In the genomic region with DNA sequence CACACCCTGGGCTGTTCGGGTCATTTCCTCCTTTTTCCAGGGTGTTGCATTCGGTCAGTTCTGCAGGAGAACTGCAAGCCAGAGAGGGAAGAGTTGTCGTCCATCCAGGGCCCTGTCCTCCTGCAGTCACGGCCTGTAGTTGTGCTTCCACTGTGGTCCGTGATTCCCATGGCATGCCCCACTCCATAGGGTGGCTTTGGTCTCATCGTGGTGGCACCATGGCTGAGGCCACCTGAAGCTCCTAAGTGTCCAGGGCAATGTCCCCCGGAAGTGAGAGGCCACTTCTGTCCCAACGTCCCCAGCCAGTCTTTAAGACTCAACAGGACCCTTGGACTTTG, we compare ENCODE assay signal across 20 cellular contexts.
"Had no signal": no experiment of that assay in that cellular context is flagged by ENCODE, and none has a peak within 500 bp of the region (broad histone marks: within the 10 kb centered on the region; RNA-seq: fewer than 3 reads in every experiment).

No MANE protein-coding gene starts in this region.

- H3K36me3 ChIP-seq: breast epithelium, gastrocnemius medialis, heart right ventricle, neural progenitor cell, pancreas had no signal

- H3K27ac ChIP-seq: gastrocnemius medialis, neural progenitor cell, pancreas had no signal

- H3K9me3 Mint-ChIP-seq: activated CD4-positive, alpha-beta memory T cell treated with anti-CD3 and anti-CD28 coated beads for 36 hours; activated naive CD8-positive, alpha-beta T cell treated with anti-CD3 and anti-CD28 coated beads, Interleukin-2, amount 50 U/mL, for 24 hours; stimulated activated naive B cell treated with anti-CD40 and anti-IgM and Interleukin-4, amounts not matched to agents 10 μg/mL and 1 μg/mL and 100 μg/mL, for 72 hours; T-cell had no signal

- H3K4me2 ChIP-seq: neural progenitor cell had no signal

- H3K4me3 Mint-ChIP-seq: activated CD4-positive, alpha-beta memory T cell treated with anti-CD3 and anti-CD28 coated beads for 36 hours; activated naive CD8-positive, alpha-beta T cell treated with anti-CD3 and anti-CD28 coated beads, Interleukin-2, amount 50 U/mL, for 24 hours; neural progenitor cell; stimulated activated naive B cell treated with anti-CD40 and anti-IgM and Interleukin-4, amounts not matched to agents 10 μg/mL and 1 μg/mL and 100 μg/mL, for 72 hours; T-cell had no signal

- H3K36me3 Mint-ChIP-seq: activated CD4-positive, alpha-beta memory T cell treated with anti-CD3 and anti-CD28 coated beads for 36 hours; neural progenitor cell; stimulated activated naive B cell treated with anti-CD40 and anti-IgM and Interleukin-4, amounts not matched to agents 10 μg/mL and 1 μg/mL and 100 μg/mL, for 72 hours; T-cell had no signal

- H3K4me3 ChIP-seq: breast epithelium, dorsolateral prefrontal cortex, gastrocnemius medialis, heart right ventricle, lung, neural progenitor cell, pancreas had no signal

- H2AFZ ChIP-seq: neural progenitor cell had no signal

- H3K27me3 ChIP-seq: breast epithelium, dorsolateral prefrontal cortex, gastrocnemius medialis, heart right ventricle, neural progenitor cell, pancreas had no signal

- H3K27ac Mint-ChIP-seq: activated CD4-positive, alpha-beta memory T cell treated with anti-CD3 and anti-CD28 coated beads for 36 hours; activated naive CD8-positive, alpha-beta T cell treated with anti-CD3 and anti-CD28 coated beads, Interleukin-2, amount 50 U/mL, for 24 hours; neural progenitor cell; stimulated activated naive B cell treated with anti-CD40 and anti-IgM and Interleukin-4, amounts not matched to agents 10 μg/mL and 1 μg/mL and 100 μg/mL, for 72 hours; T-cell had no signal

- ATAC-seq: activated naive CD8-positive, alpha-beta T cell treated with anti-CD3 and anti-CD28 coated beads, Interleukin-2, amount 50 U/mL, for 24 hours; gastrocnemius medialis; left colon; stimulated activated naive B cell treated with anti-CD40 and anti-IgM and Interleukin-4, amounts not matched to agents 10 μg/mL and 1 μg/mL and 100 μg/mL, for 72 hours; T-cell had no signal

- H3K4me1 Mint-ChIP-seq: activated naive CD8-positive, alpha-beta T cell treated with anti-CD3 and anti-CD28 coated beads, Interleukin-2, amount 50 U/mL, for 24 hours; T-cell had no signal

- H3K9ac ChIP-seq: neural progenitor cell had no signal

- DNase-seq: activated CD4-positive, alpha-beta memory T cell treated with anti-CD3 and anti-CD28 coated beads for 36 hours; activated gamma-delta T cell treated with Interleukin-2 at 50 U/mL for 16 hours; activated naive CD8-positive, alpha-beta T cell treated with anti-CD3 and anti-CD28 coated beads, Interleukin-2, amount 50 U/mL, for 24 hours; activated T-cell treated with anti-CD3 and anti-CD28 coated beads, Interleukin-2, amount 50 U/mL, for 48 hours; aorta; erythroblast; gastrocnemius medialis; heart right ventricle; left colon; midbrain; pancreas; stimulated activated CD4-positive, alpha-beta T cell treated with anti-CD3 and anti-CD28 coated beads, Interleukin-2, amount 100 ng/mL, for 48 hours; stimulated activated naive B cell treated with anti-CD40 and anti-IgM and Interleukin-4, amounts not matched to agents 10 μg/mL and 1 μg/mL and 100 μg/mL, for 72 hours; T-helper 9 cell; trophoblast cell had no signal

- H3K27me3 Mint-ChIP-seq: activated naive CD8-positive, alpha-beta T cell treated with anti-CD3 and anti-CD28 coated beads, Interleukin-2, amount 50 U/mL, for 24 hours had no signal

- H3K9me3 ChIP-seq: breast epithelium, gastrocnemius medialis, heart right ventricle, pancreas had no signal

- H3K4me1 ChIP-seq: neural progenitor cell, pancreas had no signal
